20 cellular contexts compared by ENCODE assay signal in the genomic region with DNA sequence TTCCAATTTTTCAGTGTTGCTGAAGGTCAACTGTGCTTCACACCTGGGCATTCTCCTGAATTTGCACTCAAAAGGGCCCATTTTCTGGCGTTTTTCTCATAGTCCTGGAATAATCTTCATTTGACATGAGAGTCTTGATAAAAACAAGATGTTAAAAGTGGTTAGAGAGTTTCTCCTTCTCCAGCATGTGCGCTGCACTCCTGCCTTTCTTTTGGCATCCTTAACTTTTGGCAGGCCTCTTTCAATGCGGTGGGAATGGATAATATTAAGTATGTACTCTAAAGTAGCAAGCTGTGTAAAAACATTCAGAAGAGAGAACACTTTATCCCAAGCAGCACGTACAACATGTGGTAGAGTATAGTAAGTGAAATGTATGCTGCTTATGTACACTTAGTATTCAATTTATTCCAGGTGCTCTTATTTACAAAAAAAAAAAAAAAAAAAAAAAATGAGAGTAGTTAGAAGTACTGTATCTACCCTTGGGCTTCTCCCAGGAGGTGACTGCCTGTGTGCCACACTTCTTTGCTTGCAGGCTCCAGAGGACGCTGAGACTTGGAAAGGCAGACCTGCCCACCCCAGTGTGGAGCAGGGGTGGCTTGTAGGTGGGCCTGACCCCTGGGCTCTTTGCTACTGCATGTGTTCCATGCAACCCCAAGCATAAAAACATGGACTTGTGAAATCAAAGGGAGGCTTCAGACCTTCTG. TPM values are rescaled to one million over a fixed set of nuclear protein-coding genes. Genes with fewer than 3 reads are reported as not detected.
DNase-seq lines count a peak whose midpoint lies in the region; ATAC-seq and TF ChIP-seq lines count a peak whose summit lies in the region.
"Had no signal": no experiment of that assay in that cellular context is flagged by ENCODE, and none has a peak within 500 bp of the region (broad histone marks: within the 10 kb centered on the region; RNA-seq: fewer than 3 reads in every experiment).

No MANE protein-coding gene starts in this region.

- peaks cover 55% of the 10 kb centered on the region in 2 experiments for H3K4me1 Mint-ChIP-seq in H9
- peaks cover 58% of the 10 kb centered on the region for H3K4me1 Mint-ChIP-seq in brain

- H2BK120ac ChIP-seq in H9 (ENCODE audit: low read depth, low read length, poor library complexity, severe bottlenecking) = no peak overlapping the region

- H3K4me3 ChIP-seq in iPS-11a (ENCODE audit: low read depth, low read length) (peak overlapping the region; percentile 24), testis (no peak overlapping the region)
- H3K4me3 ChIP-seq: smooth muscle cell had no signal

- H3K4me3 Mint-ChIP-seq in H9 (peak overlapping the region; percentile 55 to 90), brain (peak overlapping the region; percentile 7 to 72 (median 25))
- H3K4me3 Mint-ChIP-seq: activated T-cell treated with anti-CD3 and anti-CD28 coated beads, Interleukin-2, amount 50 U/mL, for 24 hours; CD4-positive, CD25-positive, alpha-beta regulatory T cell had no signal

- no peaks in the 10 kb centered on the region for H3K27me3 Mint-ChIP-seq in H9 (ENCODE audit: low read depth)
- peaks cover 11% of the 10 kb centered on the region for H3K27me3 Mint-ChIP-seq in brain

- no peak overlapping the region for H2AK5ac ChIP-seq in H9 (ENCODE audit: insufficient read length, low read length)

- intact Hi-C loops in testis (cut with DNase I; ENCODE audit: low total_unique reads) = no loop called here

- peaks cover 2% of the 10 kb centered on the region for H3K79me1 ChIP-seq in H9 (ENCODE audit: insufficient read depth, low read depth, low read length, poor library complexity, severe bottlenecking)

- H2BK20ac ChIP-seq in H9 (ENCODE audit: low read depth, low read length, poor library complexity, severe bottlenecking) = no peak overlapping the region

- H3K4me2 ChIP-seq in H9 (ENCODE audit: insufficient read depth, insufficient read length, low read length) = peak overlapping the region; percentile 66
- H3K4me2 ChIP-seq: smooth muscle cell had no signal

- H2BK12ac ChIP-seq in H9 (ENCODE audit: insufficient read length, low read depth, low read length) = no peak overlapping the region

- no peak overlapping the region for H4K91ac ChIP-seq in H9 (ENCODE audit: insufficient read length, low read depth, low read length)

- no peak overlapping the region for H3K4ac ChIP-seq in H9 (ENCODE audit: low read depth, low read length)

- TF ChIP-seq CTCF in H9 (conservative IDR thresholded peaks at IDR 0.05) = no peak
- TF ChIP-seq CTCF in brain (conservative IDR thresholded peaks at IDR 0.05) = no peak
- no peak for TF ChIP-seq CTCF in testis (IDR thresholded peaks at IDR 0.05)

- DNase-seq in H9 (no peak), testis (peak; percentile 31), AML-193 (lab: John Stamatoyannopoulos, UW) (no peak), NCI-H2227 treated with DMSO at 0.1 percent for 48 hours (lab: John Stamatoyannopoulos, UW) (no peak)
- DNase-seq: activated CD4-positive, alpha-beta T cell treated with anti-CD3 and anti-CD28 coated beads for 48 hours; activated T-cell treated with anti-CD3 and anti-CD28 coated beads, Interleukin-2, amount 50 U/mL, for 24 hours; CD4-positive, CD25-positive, alpha-beta regulatory T cell; cerebellar nuclear complex; EL; MV-4-11; NCI-H2171; SHP77 treated with DMSO at 0.1 percent for 48 hours; T-helper 9 cell had no signal

- no peak overlapping the region for H3K23ac ChIP-seq in H9 (ENCODE audit: insufficient read length, low read depth, low read length)

- peak overlapping the region; percentile 25 to 96 (median 92) for H3K27ac Mint-ChIP-seq in H9
- peak overlapping the region in 1 of 5 experiments; percentile 62 for H3K27ac Mint-ChIP-seq in brain
- H3K27ac Mint-ChIP-seq: activated T-cell treated with anti-CD3 and anti-CD28 coated beads, Interleukin-2, amount 50 U/mL, for 24 hours; CD4-positive, CD25-positive, alpha-beta regulatory T cell had no signal

- ATAC-seq in GM18498 (IDR thresholded peaks at IDR 0.05; ENCODE audit: unreplicated experiment) = no peak
- ATAC-seq: HepG2 had no signal

- H3K36me3 Mint-ChIP-seq in H9 (ENCODE audit: insufficient read depth in 1 of 3, low read depth in 3 of 3) (peaks cover 17 to 56% (median 43%) of the 10 kb centered on the region in 3 experiments), brain (peaks cover 14% of the 10 kb centered on the region)
- H3K36me3 Mint-ChIP-seq: CD4-positive, CD25-positive, alpha-beta regulatory T cell had no signal

- H4K20me1 ChIP-seq in H9 (ENCODE audit: control insufficient read depth, insufficient read depth, insufficient read length) = no peaks in the 10 kb centered on the region

- H2BK15ac ChIP-seq in H9 (ENCODE audit: low read depth, low read length) = no peak overlapping the region

- peaks cover 0 to 2% of the 10 kb centered on the region in 2 experiments; a peak in 2 of 5 replicates for H3K9me3 Mint-ChIP-seq in H9
- peaks cover 0 to 2% (median 0%) of the 10 kb centered on the region in 5 experiments for H3K9me3 Mint-ChIP-seq in brain
- H3K9me3 Mint-ChIP-seq: activated T-cell treated with anti-CD3 and anti-CD28 coated beads, Interleukin-2, amount 50 U/mL, for 24 hours had no signal

- no peaks in the 10 kb centered on the region for H3K27me3 ChIP-seq in H9 (ENCODE audit: insufficient read depth, low read length)
- no peaks in the 10 kb centered on the region for H3K27me3 ChIP-seq in testis

- WGBS in H9 (ENCODE audit: extremely low coverage, insufficient read length, low lambda C conversion rate) = no CpG with 5 or more reads among the region's 5 CpGs
- 58 to 59% methylated on average over 5 of the region's 5 CpGs for WGBS in testis, 2 donors

- no peak overlapping the region for H3K18ac ChIP-seq in H9 (ENCODE audit: insufficient read length, low read depth, low read length)

- no peak overlapping the region for H4K5ac ChIP-seq in H9 (ENCODE audit: insufficient read length, low read depth, low read length)

- H2BK5ac ChIP-seq in H9 (ENCODE audit: insufficient read length, low read length) = no peak overlapping the region

- peaks cover 13% of the 10 kb centered on the region for H3K23me2 ChIP-seq in H9 (ENCODE audit: insufficient read length, low read depth, low read length, poor library complexity, severe bottlenecking)

- H3K9ac ChIP-seq in H9 (ENCODE audit: extremely low read depth, insufficient read length, low read length) = peak overlapping the region; percentile 34

- TF ChIP-seq POLR2A in testis (IDR thresholded peaks at IDR 0.05) = no peak

- H4K8ac ChIP-seq in H9 (replicated peaks; ENCODE audit: insufficient read length, low read depth, low read length) = no peak overlapping the region

- H3K56ac ChIP-seq in H9 (ENCODE audit: insufficient read length, low read depth, low read length) = no peak overlapping the region

- H3K9me3 ChIP-seq in H9 (ENCODE audit: control insufficient read depth, low read depth, low read length) (no peaks in the 10 kb centered on the region), testis (no peaks in the 10 kb centered on the region)
- H3K9me3 ChIP-seq: neutrophil had no signal

- no peak overlapping the region for H3T11ph ChIP-seq in H9 (ENCODE audit: low read length)

- no peak overlapping the region for H2AFZ ChIP-seq in H9 (ENCODE audit: low read length)

- no peak overlapping the region for H3K27ac ChIP-seq in H9 (ENCODE audit: insufficient read length, low read depth, low read length)
- no peak overlapping the region for H3K27ac ChIP-seq in testis
- H3K27ac ChIP-seq: epithelial cell of prostate, neutrophil had no signal

- H3K36me3 ChIP-seq in testis (ENCODE audit: low read depth, missing control alignments) = no peaks in the 10 kb centered on the region
- H3K36me3 ChIP-seq: neutrophil had no signal

- H3K4me1 ChIP-seq in H9 (ENCODE audit: insufficient read depth, low read length) = peaks cover 7% of the 10 kb centered on the region; the same call in 1 of the 2 replicates
- H3K4me1 ChIP-seq in testis = peaks cover 11% of the 10 kb centered on the region

- peaks cover 63% of the 10 kb centered on the region for H3K79me2 ChIP-seq in H9 (ENCODE audit: insufficient read depth, low read length)

- no peak overlapping the region for H3K14ac ChIP-seq in H9 (ENCODE audit: insufficient read depth, low read length)

RNA-seq across cellular contexts. Expression of gene FGF2, which starts 3.9 kb away (rescaled TPM):
- 95.2 and 99.0 TPM in 2 replicates for total RNA-seq in H9 (2021)
- polyA plus RNA-seq in brain (ENCODE audit: insufficient read depth, low read depth, low replicate concordance) = 1.8 TPM
- 1 to 10 TPM; 3.0 to 4.9 TPM for total RNA-seq in testis
- 4.5 TPM for polyA plus RNA-seq in testis (ENCODE audit: insufficient read depth, low read depth, low replicate concordance)
- total RNA-seq: CD4-positive, CD25-positive, alpha-beta regulatory T cell had no signal
- polyA plus RNA-seq: CD4-positive, CD25-positive, alpha-beta regulatory T cell had no signal

Comparison
In these comparisons a context has a peak if more than half of its experiments do, and no peak if none do; other contexts are left out.
1. RNA of gene FGF2, which starts 3.9 kb away (total RNA-seq): 95.2 to 99.0 TPM in H9; 3.0 to 4.9 TPM in testis; every median in the first group is over 10 times any median in the second.